17 cellular contexts compared by ENCODE assay signal in the genomic region with DNA sequence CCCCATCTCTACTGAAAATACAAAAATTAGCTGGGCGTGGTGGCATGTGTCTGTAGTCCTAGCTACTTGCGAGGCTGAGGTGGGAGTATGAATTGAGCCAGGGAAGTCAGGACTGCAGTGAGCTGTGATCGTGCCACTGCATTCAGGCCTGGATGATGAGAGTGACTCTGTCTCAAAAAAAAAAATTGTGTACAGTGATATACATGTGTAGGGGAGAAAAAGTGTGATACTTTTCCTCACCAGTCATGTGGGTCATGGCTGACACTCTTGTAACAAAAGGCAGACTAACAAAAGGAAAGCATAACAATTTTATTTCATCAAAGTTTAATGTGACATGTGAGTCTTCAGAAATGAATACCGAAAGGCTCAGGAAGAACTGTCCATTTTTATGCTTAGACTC. TPM values are rescaled to one million over a fixed set of nuclear protein-coding genes. Genes with fewer than 3 reads are reported as not detected.
DNase-seq lines count a peak whose midpoint lies in the region; ATAC-seq, FAIRE-seq and TF ChIP-seq lines count a peak whose summit lies in the region.
"Had no signal": no experiment of that assay in that cellular context is flagged by ENCODE, and none has a peak within 500 bp of the region (broad histone marks: within the 10 kb centered on the region; RNA-seq: fewer than 3 reads in every experiment).

No MANE protein-coding gene starts in this region.

- DNase-seq in GM12892 (ENCODE audit: insufficient read length) = no peak
- DNase-seq in activated T-helper 2 cell treated with anti-CD3 and anti-CD28 coated beads, Interferon-gamma antibody, Interleukin-2, Interleukin-4, amounts not matched to agents 10 μg/mL and 5 μg/mL and 100 μg/mL, durations not matched to agents 14 hours and 24 hours and 36 hours (ENCODE audit: low spot score) = no peak
- no peak for DNase-seq in RWPE1 (ENCODE audit: low spot score)
- no peak for DNase-seq in NCI-H2107 (lab: John Stamatoyannopoulos, UW)
- DNase-seq: effector memory CD8-positive, alpha-beta T cell; hippocampal formation; NCI-H1105 treated with DMSO at 0.1 percent for 48 hours; NCI-H2227 treated with DMSO at 0.1 percent for 48 hours; thyroid gland had no signal

- no peak for TF ChIP-seq CTCF in RWPE1 (conservative IDR thresholded peaks at IDR 0.05; ENCODE audit: low read depth)

- ATAC-seq in GM18867 (IDR thresholded peaks at IDR 0.05; ENCODE audit: unreplicated experiment) (peak; percentile 15), HG03469 (IDR thresholded peaks at IDR 0.05; ENCODE audit: unreplicated experiment) (peak; percentile 9), HG02870 (IDR thresholded peaks at IDR 0.05; ENCODE audit: unreplicated experiment) (no peak)
- ATAC-seq: effector memory CD8-positive, alpha-beta T cell had no signal

- peak; percentile 30 for FAIRE-seq in GM12892 (lab: Jason Lieb, UNC)

- POLR2A ChIA-PET in RWPE1 (lab: Yijun Ruan, JAX; ENCODE audit: low non-redundant PET) = no interaction called here

- H3K36me3 Mint-ChIP-seq in activated T-helper 2 cell treated with anti-CD3 and anti-CD28 coated beads, Interferon-gamma antibody, Interleukin-2, Interleukin-4, amounts not matched to agents 10 μg/mL and 5 μg/mL and 100 μg/mL, durations not matched to agents 14 hours and 24 hours and 36 hours (ENCODE audit: low read depth) = no peaks in the 10 kb centered on the region
- H3K36me3 Mint-ChIP-seq: mesothelial cell of epicardium had no signal

- no peak overlapping the region for H3K27ac ChIP-seq in RWPE1
- H3K27ac ChIP-seq: cardiac muscle cell, KMS-11, right atrium auricular region, thyroid gland had no signal

- intact Hi-C loops in activated T-helper 2 cell treated with anti-CD3 and anti-CD28 coated beads, Interferon-gamma antibody, Interleukin-2, Interleukin-4, amounts not matched to agents 10 μg/mL and 5 μg/mL and 100 μg/mL, durations not matched to agents 14 hours and 24 hours and 36 hours (cut with micrococcal nuclease) = loop anchor here (1.0 to 5.0 kb wide), 4 partner anchors 35 to 1014 kb away; a partner anchor contains a TSS

- no peaks in the 10 kb centered on the region for H3K9me3 Mint-ChIP-seq in activated T-helper 2 cell treated with anti-CD3 and anti-CD28 coated beads, Interferon-gamma antibody, Interleukin-2, Interleukin-4, amounts not matched to agents 10 μg/mL and 5 μg/mL and 100 μg/mL, durations not matched to agents 14 hours and 24 hours and 36 hours
- H3K9me3 Mint-ChIP-seq: effector memory CD8-positive, alpha-beta T cell; mesothelial cell of epicardium had no signal

- H3K4me3 Mint-ChIP-seq in activated T-helper 2 cell treated with anti-CD3 and anti-CD28 coated beads, Interferon-gamma antibody, Interleukin-2, Interleukin-4, amounts not matched to agents 10 μg/mL and 5 μg/mL and 100 μg/mL, durations not matched to agents 14 hours and 24 hours and 36 hours (ENCODE audit: low read depth) = no peak overlapping the region
- H3K4me3 Mint-ChIP-seq: effector memory CD8-positive, alpha-beta T cell; mesothelial cell of epicardium had no signal

- peak overlapping the region; percentile 59 for H3K27ac Mint-ChIP-seq in activated T-helper 2 cell treated with anti-CD3 and anti-CD28 coated beads, Interferon-gamma antibody, Interleukin-2, Interleukin-4, amounts not matched to agents 10 μg/mL and 5 μg/mL and 100 μg/mL, durations not matched to agents 14 hours and 24 hours and 36 hours
- H3K27ac Mint-ChIP-seq: effector memory CD8-positive, alpha-beta T cell; mesothelial cell of epicardium had no signal

- peaks cover 25% of the 10 kb centered on the region for H3K4me1 Mint-ChIP-seq in activated T-helper 2 cell treated with anti-CD3 and anti-CD28 coated beads, Interferon-gamma antibody, Interleukin-2, Interleukin-4, amounts not matched to agents 10 μg/mL and 5 μg/mL and 100 μg/mL, durations not matched to agents 14 hours and 24 hours and 36 hours (ENCODE audit: low read depth)
- H3K4me1 Mint-ChIP-seq: mesothelial cell of epicardium had no signal

- CTCF ChIA-PET in RWPE1 (lab: Yijun Ruan, JAX) = interaction anchor here (0.7 to 2.0 kb wide), 4 partner anchors 676 to 1235 kb away, joined by 3 to 8 read pairs (median 6); a partner anchor contains a TSS

- peaks cover 44% of the 10 kb centered on the region for H3K27me3 Mint-ChIP-seq in activated T-helper 2 cell treated with anti-CD3 and anti-CD28 coated beads, Interferon-gamma antibody, Interleukin-2, Interleukin-4, amounts not matched to agents 10 μg/mL and 5 μg/mL and 100 μg/mL, durations not matched to agents 14 hours and 24 hours and 36 hours (ENCODE audit: low read depth)

- no peak for TF ChIP-seq POLR2A in GM12892 (IDR thresholded peaks at IDR 0.05; ENCODE audit: low read depth, low read length)

RNA-seq across cellular contexts. Expression of a gene that starts 2.0 kb away (rescaled TPM):
- polyA plus RNA-seq in GM12892 (2012; ENCODE audit: missing spikeins) = not detected
- not detected in 2 replicates for total RNA-seq in activated T-helper 2 cell treated with anti-CD3 and anti-CD28 coated beads, Interferon-gamma antibody, Interleukin-2, Interleukin-4, amounts not matched to agents 10 μg/mL and 5 μg/mL and 100 μg/mL, durations not matched to agents 14 hours and 24 hours and 36 hours
- total RNA-seq: activated CD8-positive, alpha-beta memory T cell treated with anti-CD3 and anti-CD28 coated beads for 36 hours; cardiac muscle cell; mesothelial cell of epicardium; right atrium auricular region had no signal
- polyA plus RNA-seq: cardiac muscle cell had no signal
